In the genomic region with DNA sequence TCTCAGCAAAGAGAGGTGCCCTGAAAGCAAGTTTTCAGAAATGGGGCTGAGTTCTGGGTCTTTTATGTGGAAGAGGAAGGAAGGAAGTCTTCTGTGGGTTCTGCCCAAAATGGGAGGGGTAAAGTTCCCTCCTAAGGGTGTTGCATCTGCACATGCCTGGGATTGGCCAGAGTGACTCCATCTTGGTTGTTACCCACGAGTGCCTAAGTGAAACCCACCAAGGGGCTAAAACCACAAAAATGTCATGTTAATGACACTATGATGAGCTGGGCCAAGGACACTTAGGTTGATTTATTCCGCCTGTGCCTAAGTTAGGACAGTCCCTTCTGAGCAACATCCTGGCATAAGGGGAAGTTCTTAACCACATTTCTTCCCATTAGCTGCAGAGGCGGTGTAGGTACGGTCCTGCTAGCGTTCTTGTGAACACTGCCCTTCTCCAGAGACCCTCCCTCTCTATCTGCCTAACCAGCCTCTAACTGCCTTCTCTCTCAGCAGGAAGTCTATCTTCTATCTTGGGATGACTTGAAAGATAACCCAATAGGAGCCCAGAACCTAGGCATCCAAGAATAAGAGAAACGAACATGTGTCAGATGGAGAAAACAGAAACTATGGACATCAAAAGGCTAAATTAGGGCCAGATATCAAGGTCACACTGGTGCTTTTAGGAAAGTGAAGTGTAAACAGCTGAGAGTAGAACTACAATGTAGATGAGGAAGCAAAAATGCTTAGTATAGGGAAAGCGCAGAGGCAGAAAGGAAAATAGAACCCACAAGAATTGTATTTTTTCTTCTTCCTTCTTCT, we compare ENCODE assay signal across 9 cellular contexts.
DNase-seq lines count a peak whose midpoint lies in the region; ATAC-seq and TF ChIP-seq lines count a peak whose summit lies in the region.
"Had no signal": no experiment of that assay in that cellular context is flagged by ENCODE, and none has a peak within 500 bp of the region (broad histone marks: within the 10 kb centered on the region; RNA-seq: fewer than 3 reads in every experiment).

No MANE protein-coding gene starts in this region.

- no peak overlapping the region for H3K4me3 ChIP-seq in Karpas-422 (ENCODE audit: low read length)
- H3K4me3 ChIP-seq in Caco-2 (ENCODE audit: low read depth, low read length): no peak overlapping the region
- H3K4me3 ChIP-seq in endodermal cell (ENCODE audit: low read length): no peak overlapping the region

- no peak overlapping the region for H3K4me2 ChIP-seq in Karpas-422 (ENCODE audit: low read depth, low read length, poor library complexity, severe bottlenecking)

- peaks cover 21% of the 10 kb centered on the region for H3K36me3 Mint-ChIP-seq in activated T-helper 2 cell treated with anti-CD3 and anti-CD28 coated beads, Interferon-gamma antibody, Interleukin-2, Interleukin-4, amounts not matched to agents 10 μg/mL and 5 μg/mL and 100 μg/mL, durations not matched to agents 14 hours and 24 hours and 36 hours (ENCODE audit: low read depth)
- no peaks in the 10 kb centered on the region for H3K36me3 Mint-ChIP-seq in Caco-2 (ENCODE audit: insufficient read depth, unreplicated experiment)
- peaks cover 4% of the 10 kb centered on the region for H3K36me3 Mint-ChIP-seq in endodermal cell (ENCODE audit: low read depth)

- H3K36me3 ChIP-seq in Karpas-422 (ENCODE audit: insufficient read depth, low read length) (no peaks in the 10 kb centered on the region), Caco-2 (ENCODE audit: control insufficient read depth, insufficient read depth, low read length) (no peaks in the 10 kb centered on the region), endodermal cell (ENCODE audit: control insufficient read depth, insufficient read depth, low read length) (no peaks in the 10 kb centered on the region)

- H3K9me3 ChIP-seq in Karpas-422 (ENCODE audit: low read length) (no peaks in the 10 kb centered on the region), Caco-2 (peaks cover 37% of the 10 kb centered on the region), endodermal cell (ENCODE audit: control insufficient read depth, low read length) (peaks cover 11% of the 10 kb centered on the region)

- H3K27me3 ChIP-seq in Karpas-422 (ENCODE audit: low read length) (no peaks in the 10 kb centered on the region), Caco-2 (replicated peaks; ENCODE audit: control insufficient read depth, insufficient read depth, low read length) (no peaks in the 10 kb centered on the region), endodermal cell (ENCODE audit: control insufficient read depth, insufficient read depth, low read length, poor library complexity, severe bottlenecking) (no peaks in the 10 kb centered on the region)

- WGBS in endodermal cell (ENCODE audit: insufficient coverage in 1 of 2, insufficient read length in 1 of 2), 2 experiments: 89 to 95% methylated on average over 5 to 6 of the region's 7 CpGs

- H3K27me3 Mint-ChIP-seq in activated T-helper 2 cell treated with anti-CD3 and anti-CD28 coated beads, Interferon-gamma antibody, Interleukin-2, Interleukin-4, amounts not matched to agents 10 μg/mL and 5 μg/mL and 100 μg/mL, durations not matched to agents 14 hours and 24 hours and 36 hours (ENCODE audit: low read depth): no peaks in the 10 kb centered on the region
- H3K27me3 Mint-ChIP-seq in Caco-2 (ENCODE audit: insufficient read depth, unreplicated experiment): no peaks in the 10 kb centered on the region
- no peaks in the 10 kb centered on the region for H3K27me3 Mint-ChIP-seq in endodermal cell (ENCODE audit: insufficient read depth)

- H3K27ac ChIP-seq in Karpas-422 (ENCODE audit: low read length) (no peak overlapping the region), endodermal cell (ENCODE audit: low read depth, low read length) (no peak overlapping the region)
- H3K27ac ChIP-seq: VCaP had no signal

- no peaks in the 10 kb centered on the region for H3K79me2 ChIP-seq in Karpas-422 (ENCODE audit: low read length)

- H4K20me1 ChIP-seq in Karpas-422 (ENCODE audit: insufficient read depth, low read depth, low read length): no peaks in the 10 kb centered on the region

- POLR2A ChIA-PET in Caco-2 (lab: Charles Lee): no interaction called here

- H2AFZ ChIP-seq in Karpas-422 (ENCODE audit: low read length): peak overlapping the region; percentile 52; the same call in 1 of the 2 replicates

- peaks cover 15% of the 10 kb centered on the region for H3K4me1 Mint-ChIP-seq in activated T-helper 2 cell treated with anti-CD3 and anti-CD28 coated beads, Interferon-gamma antibody, Interleukin-2, Interleukin-4, amounts not matched to agents 10 μg/mL and 5 μg/mL and 100 μg/mL, durations not matched to agents 14 hours and 24 hours and 36 hours (ENCODE audit: low read depth)
- no peaks in the 10 kb centered on the region for H3K4me1 Mint-ChIP-seq in Caco-2 (ENCODE audit: low read depth, unreplicated experiment)
- H3K4me1 Mint-ChIP-seq in endodermal cell: no peaks in the 10 kb centered on the region

- ATAC-seq in GM19395 (IDR thresholded peaks at IDR 0.05; ENCODE audit: unreplicated experiment) (peak; percentile 69), HG03196 (IDR thresholded peaks at IDR 0.05; ENCODE audit: unreplicated experiment) (no peak)

- H3K27ac Mint-ChIP-seq in activated T-helper 2 cell treated with anti-CD3 and anti-CD28 coated beads, Interferon-gamma antibody, Interleukin-2, Interleukin-4, amounts not matched to agents 10 μg/mL and 5 μg/mL and 100 μg/mL, durations not matched to agents 14 hours and 24 hours and 36 hours: peak overlapping the region; percentile 9
- H3K27ac Mint-ChIP-seq in Caco-2 (ENCODE audit: unreplicated experiment) (no peak overlapping the region), endodermal cell (no peak overlapping the region)

- CTCF ChIA-PET in Caco-2 (lab: Charles Lee): interaction anchor here (0.6 kb wide), 1 partner anchor 145 kb away, joined by 3 read pairs; no protein-coding TSS in a partner anchor

- BruUV-seq in Caco-2 (replicated peaks; lab: Mats Ljungman, UMichigan): no TSS peak

- TF ChIP-seq CTCF in Caco-2 (IDR thresholded peaks at IDR 0.05; ENCODE audit: insufficient read depth in 1 of 2, low read depth in 1 of 2, low read length in 1 of 2, severe bottlenecking in 1 of 2, unreplicated experiment in 1 of 2): no peak
- no peak for TF ChIP-seq CTCF in endodermal cell (conservative IDR thresholded peaks at IDR 0.05)

- intact Hi-C loops in activated T-helper 2 cell treated with anti-CD3 and anti-CD28 coated beads, Interferon-gamma antibody, Interleukin-2, Interleukin-4, amounts not matched to agents 10 μg/mL and 5 μg/mL and 100 μg/mL, durations not matched to agents 14 hours and 24 hours and 36 hours (cut with micrococcal nuclease): no loop called here
- intact Hi-C loops in Caco-2 (cut with micrococcal nuclease; ENCODE audit: unreplicated experiment): no loop called here

- peaks cover 46% of the 10 kb centered on the region for H3K9me3 Mint-ChIP-seq in activated T-helper 2 cell treated with anti-CD3 and anti-CD28 coated beads, Interferon-gamma antibody, Interleukin-2, Interleukin-4, amounts not matched to agents 10 μg/mL and 5 μg/mL and 100 μg/mL, durations not matched to agents 14 hours and 24 hours and 36 hours
- H3K9me3 Mint-ChIP-seq in Caco-2 (ENCODE audit: unreplicated experiment) (peaks cover 58% of the 10 kb centered on the region), endodermal cell (peaks cover 74% of the 10 kb centered on the region)

- H3K4me3 Mint-ChIP-seq in activated T-helper 2 cell treated with anti-CD3 and anti-CD28 coated beads, Interferon-gamma antibody, Interleukin-2, Interleukin-4, amounts not matched to agents 10 μg/mL and 5 μg/mL and 100 μg/mL, durations not matched to agents 14 hours and 24 hours and 36 hours (ENCODE audit: low read depth): no peak overlapping the region
- H3K4me3 Mint-ChIP-seq in Caco-2 (ENCODE audit: unreplicated experiment) (no peak overlapping the region), endodermal cell (no peak overlapping the region)

- H3K9me2 ChIP-seq in Karpas-422 (replicated peaks; ENCODE audit: insufficient read depth, low read length): no peaks in the 10 kb centered on the region

- H3K4me1 ChIP-seq in Karpas-422 (ENCODE audit: low read length) (peaks cover 11% of the 10 kb centered on the region), Caco-2 (no peaks in the 10 kb centered on the region), endodermal cell (ENCODE audit: control insufficient read depth, insufficient read depth, low read length) (no peaks in the 10 kb centered on the region)

- H3K9ac ChIP-seq in Karpas-422 (ENCODE audit: low read length) (no peak overlapping the region), endodermal cell (ENCODE audit: extremely low read depth, low read length, poor library complexity, severe bottlenecking) (no peak overlapping the region)

- DNase-seq in Karpas-422 (no peak), Caco-2 (no peak), NCI-H1105 (lab: John Stamatoyannopoulos, UW) (no peak), endodermal cell (no peak)
- DNase-seq in activated T-helper 2 cell treated with anti-CD3 and anti-CD28 coated beads, Interferon-gamma antibody, Interleukin-2, Interleukin-4, amounts not matched to agents 10 μg/mL and 5 μg/mL and 100 μg/mL, durations not matched to agents 14 hours and 24 hours and 36 hours (ENCODE audit: low spot score): no peak
- peak; percentile 3 for DNase-seq in stimulated activated CD4-positive, alpha-beta T cell treated with anti-CD3 and anti-CD28 coated beads, Interleukin-4, amount 100 ng/mL, for 1 hour
